12 cellular contexts compared by ENCODE assay signal in genomic region chr22:49850021-49850911, GRCh38. TPM values are rescaled to one million over a fixed set of nuclear protein-coding genes. Genes with fewer than 3 reads are reported as not detected.
DNase-seq lines count a peak whose midpoint lies in the region; ATAC-seq and TF ChIP-seq lines count a peak whose summit lies in the region.
"Had no signal": no experiment of that assay in that cellular context is flagged by ENCODE, and none has a peak within 500 bp of the region (broad histone marks: within the 10 kb centered on the region; RNA-seq: fewer than 3 reads in every experiment).

No MANE protein-coding gene starts in this region.

- H3K27ac ChIP-seq in adrenal gland, result no peak overlapping the region
- H3K27ac ChIP-seq: cardiac muscle cell, epithelial cell of prostate, PC-9 had no signal

- CTCF ChIA-PET in activated CD4-positive, alpha-beta memory T cell treated with anti-CD3 and anti-CD28 coated beads for 36 hours (lab: Charles Lee), result no interaction called here

- peaks cover 16% of the 10 kb centered on the region for H3K4me1 Mint-ChIP-seq in activated T-cell treated with anti-CD3 and anti-CD28 coated beads, Interleukin-2, amount 50 U/mL, for 72 hours (ENCODE audit: low read depth)
- H3K4me1 Mint-ChIP-seq in activated CD4-positive, alpha-beta memory T cell treated with anti-CD3 and anti-CD28 coated beads for 36 hours (ENCODE audit: low read depth), result peaks cover 18% of the 10 kb centered on the region
- peaks cover 30 to 31% of the 10 kb centered on the region in 2 donors for H3K4me1 Mint-ChIP-seq in immature natural killer cell
- H3K4me1 Mint-ChIP-seq in stimulated activated memory B cell treated with anti-CD40 and anti-IgM and Interleukin-4, amounts not matched to agents 10 μg/mL and 1 μg/mL and 100 μg/mL, for 72 hours, result peaks cover 24% of the 10 kb centered on the region

- H3K27ac Mint-ChIP-seq in activated T-cell treated with anti-CD3 and anti-CD28 coated beads, Interleukin-2, amount 50 U/mL, for 72 hours, result no peak overlapping the region
- no peak overlapping the region for H3K27ac Mint-ChIP-seq in activated CD4-positive, alpha-beta memory T cell treated with anti-CD3 and anti-CD28 coated beads for 36 hours
- peak overlapping the region in 1 of 6 donors; percentile 25 for H3K27ac Mint-ChIP-seq in immature natural killer cell
- no peak overlapping the region for H3K27ac Mint-ChIP-seq in stimulated activated memory B cell treated with anti-CD40 and anti-IgM and Interleukin-4, amounts not matched to agents 10 μg/mL and 1 μg/mL and 100 μg/mL, for 72 hours

- no peaks in the 10 kb centered on the region for H3K36me3 ChIP-seq in adrenal gland (replicated peaks in 1 of 2)
- H3K36me3 ChIP-seq: cardiac muscle cell had no signal

- intact Hi-C loops in activated CD4-positive, alpha-beta memory T cell treated with anti-CD3 and anti-CD28 coated beads for 36 hours (cut with micrococcal nuclease), result loop anchor here (5.0 kb wide), 1 partner anchor 112 kb away; the partner anchor contains the start of gene PIM3
- intact Hi-C loops in adrenal gland (cut with DNase I), result loop anchor here (10.0 kb wide), 1 partner anchor 65 kb away; the partner anchor contains the start of genes ALG12 (in 2 of the 2) and CRELD2 (in 2 of the 2)

- H3K4me3 ChIP-seq in adrenal gland, result no peak overlapping the region
- H3K4me3 ChIP-seq: PC-9 had no signal

- no peak for TF ChIP-seq POLR2A in adrenal gland (IDR thresholded peaks at IDR 0.05)

- no peak for TF ChIP-seq CTCF in adrenal gland (IDR thresholded peaks at IDR 0.05)

- POLR2A ChIA-PET in activated CD4-positive, alpha-beta memory T cell treated with anti-CD3 and anti-CD28 coated beads for 36 hours (lab: Charles Lee), result interaction anchor here (0.6 to 1.7 kb wide), 2 partner anchors 21 to 538 kb away, joined by 3 to 4 read pairs; no protein-coding TSS in a partner anchor

- H3K27me3 ChIP-seq in adrenal gland, result peaks cover 21% of the 10 kb centered on the region

- no peak for ATAC-seq in activated T-cell treated with anti-CD3 and anti-CD28 coated beads, Interleukin-2, amount 50 U/mL, for 72 hours (replicated peaks in 1 of 2)
- ATAC-seq in stimulated activated memory B cell treated with anti-CD40 and anti-IgM and Interleukin-4, amounts not matched to agents 10 μg/mL and 1 μg/mL and 100 μg/mL, for 72 hours, result no peak

- peak overlapping the region; percentile 62 to 69 for H3K4me3 Mint-ChIP-seq in activated T-cell treated with anti-CD3 and anti-CD28 coated beads, Interleukin-2, amount 50 U/mL, for 72 hours
- H3K4me3 Mint-ChIP-seq in activated CD4-positive, alpha-beta memory T cell treated with anti-CD3 and anti-CD28 coated beads for 36 hours, result peak overlapping the region; percentile 24
- H3K4me3 Mint-ChIP-seq in immature natural killer cell, result peak overlapping the region in 4 of 5 donors; percentile 33 to 58 (median 57)
- H3K4me3 Mint-ChIP-seq in stimulated activated memory B cell treated with anti-CD40 and anti-IgM and Interleukin-4, amounts not matched to agents 10 μg/mL and 1 μg/mL and 100 μg/mL, for 72 hours, result peak overlapping the region; percentile 41

- peaks cover 38% of the 10 kb centered on the region for H3K27me3 Mint-ChIP-seq in activated T-cell treated with anti-CD3 and anti-CD28 coated beads, Interleukin-2, amount 50 U/mL, for 72 hours (ENCODE audit: low read depth)
- peaks cover 6% of the 10 kb centered on the region for H3K27me3 Mint-ChIP-seq in activated CD4-positive, alpha-beta memory T cell treated with anti-CD3 and anti-CD28 coated beads for 36 hours
- peaks cover 18 to 29% (median 19%) of the 10 kb centered on the region in 3 donors for H3K27me3 Mint-ChIP-seq in immature natural killer cell (ENCODE audit: low read depth in 3 of 3)
- H3K27me3 Mint-ChIP-seq in stimulated activated memory B cell treated with anti-CD40 and anti-IgM and Interleukin-4, amounts not matched to agents 10 μg/mL and 1 μg/mL and 100 μg/mL, for 72 hours, result peaks cover 61% of the 10 kb centered on the region

- WGBS in adrenal gland, 4 donors, result 4 to 82% (median 53%) methylated on average over 5 to 31 of the region's 31 CpGs

- no peaks in the 10 kb centered on the region for H3K9me3 Mint-ChIP-seq in activated T-cell treated with anti-CD3 and anti-CD28 coated beads, Interleukin-2, amount 50 U/mL, for 72 hours
- H3K9me3 Mint-ChIP-seq in activated CD4-positive, alpha-beta memory T cell treated with anti-CD3 and anti-CD28 coated beads for 36 hours, result no peaks in the 10 kb centered on the region
- H3K9me3 Mint-ChIP-seq in immature natural killer cell, result no peaks in the 10 kb centered on the region
- H3K9me3 Mint-ChIP-seq in stimulated activated memory B cell treated with anti-CD40 and anti-IgM and Interleukin-4, amounts not matched to agents 10 μg/mL and 1 μg/mL and 100 μg/mL, for 72 hours, result no peaks in the 10 kb centered on the region

- H3K9me3 ChIP-seq in adrenal gland (replicated peaks in 1 of 3), result no peaks in the 10 kb centered on the region

- DNase-seq in activated T-cell treated with anti-CD3 and anti-CD28 coated beads, Interleukin-2, amount 50 U/mL, for 72 hours, result no peak
- no peak for DNase-seq in activated T-cell treated with anti-CD3 and anti-CD28 coated beads, Interleukin-2, amount 50 U/mL, for 1 hour
- DNase-seq in activated CD4-positive, alpha-beta memory T cell treated with anti-CD3 and anti-CD28 coated beads for 36 hours, result no peak
- no peak for DNase-seq in immature natural killer cell
- DNase-seq in adrenal gland, result no peak
- no peak for DNase-seq in NCI-H2029 (lab: John Stamatoyannopoulos, UW)
- no peak for DNase-seq in NCI-H128 (lab: John Stamatoyannopoulos, UW; ENCODE audit: unreplicated experiment)
- DNase-seq: NCI-H446 treated with DMSO at 0.1 percent for 48 hours, PC-9 had no signal

- peaks cover 21 to 31% of the 10 kb centered on the region in 2 donors for H3K4me1 ChIP-seq in adrenal gland (replicated peaks in 1 of 2)

- H3K36me3 Mint-ChIP-seq in activated T-cell treated with anti-CD3 and anti-CD28 coated beads, Interleukin-2, amount 50 U/mL, for 72 hours (ENCODE audit: insufficient read depth in 2 of 2), result no peaks in the 10 kb centered on the region
- peaks cover 3% of the 10 kb centered on the region for H3K36me3 Mint-ChIP-seq in activated CD4-positive, alpha-beta memory T cell treated with anti-CD3 and anti-CD28 coated beads for 36 hours
- peaks cover 0 to 3% (median 0%) of the 10 kb centered on the region in 3 donors for H3K36me3 Mint-ChIP-seq in immature natural killer cell
- H3K36me3 Mint-ChIP-seq in stimulated activated memory B cell treated with anti-CD40 and anti-IgM and Interleukin-4, amounts not matched to agents 10 μg/mL and 1 μg/mL and 100 μg/mL, for 72 hours, result no peaks in the 10 kb centered on the region

RNA-seq across cellular contexts. Expression of gene ZBED4, which starts 3.4 kb away (rescaled TPM):
- total RNA-seq in activated T-cell treated with anti-CD3 and anti-CD28 coated beads, Interleukin-2, amount 50 U/mL, for 72 hours, result 10 to 100 TPM; 22.3 to 23.6 TPM
- 10 to 100 TPM; 18.4 TPM for total RNA-seq in activated CD4-positive, alpha-beta memory T cell treated with anti-CD3 and anti-CD28 coated beads for 36 hours
- polyA plus RNA-seq in immature natural killer cell (1 to 10 TPM; 4.1 to 9.7 (median 4.6) TPM), adrenal gland (1 to 10 TPM; 2.1 to 5.1 (median 3.0) TPM)
- total RNA-seq in adrenal gland, result 1 to 10 TPM; 4.1 to 8.6 (median 6.8) TPM

RNA-seq across cellular contexts. Expression of gene BRD1, which starts 22.6 kb away (rescaled TPM):
- 10 to 100 TPM; 42.3 to 43.4 TPM for total RNA-seq in activated T-cell treated with anti-CD3 and anti-CD28 coated beads, Interleukin-2, amount 50 U/mL, for 72 hours
- 10 to 100 TPM; 27.5 to 30.2 TPM for total RNA-seq in activated CD4-positive, alpha-beta memory T cell treated with anti-CD3 and anti-CD28 coated beads for 36 hours
- polyA plus RNA-seq in immature natural killer cell (1 to 10 TPM; 1.5 to 4.5 (median 2.1) TPM), adrenal gland (10 to 100 TPM in 2 of 3 donors, 1 to 10 TPM in 1; 9.4 to 29.8 (median 26.9) TPM)
- 10 to 100 TPM; 17.8 to 62.4 (median 28.6) TPM for total RNA-seq in adrenal gland
